ENCODE assay signal across 23 cellular contexts in genomic region chrX:39459204-39459603, GRCh38.
DNase-seq lines count a peak whose midpoint lies in the region; ATAC-seq, FAIRE-seq and TF ChIP-seq lines count a peak whose summit lies in the region.
"Had no signal": no experiment of that assay in that cellular context is flagged by ENCODE, and none has a peak within 500 bp of the region (broad histone marks: within the 10 kb centered on the region; RNA-seq: fewer than 3 reads in every experiment).

No MANE protein-coding gene starts in this region.

- H3K36me3 Mint-ChIP-seq in nephron (ENCODE audit: low read depth): no peaks in the 10 kb centered on the region
- H3K36me3 Mint-ChIP-seq: CD14-positive monocyte; CD8-positive, alpha-beta memory T cell had no signal

- no peaks in the 10 kb centered on the region for H3K4me1 ChIP-seq in liver (ENCODE audit: control insufficient read depth in 4 of 4, insufficient read depth in 4 of 4, low read length in 3 of 4)
- no peaks in the 10 kb centered on the region for H3K4me1 ChIP-seq in HepG2 (ENCODE audit: insufficient read depth, low read length)
- H3K4me1 ChIP-seq in HAP-1: no peaks in the 10 kb centered on the region
- H3K4me1 ChIP-seq: A549, BE2C had no signal

- no peaks in the 10 kb centered on the region for H3K27me3 ChIP-seq in liver (ENCODE audit: control insufficient read depth in 4 of 4, insufficient read depth in 4 of 4, low read length in 3 of 4)
- H3K27me3 ChIP-seq in HepG2 (ENCODE audit: control insufficient read depth in 1 of 2, insufficient read depth in 2 of 2, low read length in 2 of 2): no peaks in the 10 kb centered on the region
- no peaks in the 10 kb centered on the region for H3K27me3 ChIP-seq in HAP-1 (ENCODE audit: low read depth)
- H3K27me3 ChIP-seq: BE2C; BLaER1 treated with 17β-estradiol and CSF1 and Interleukin-3, amounts not matched to agents 10 nM and 100 nM had no signal

- peaks cover 69% of the 10 kb centered on the region for H3K4me1 Mint-ChIP-seq in nephron
- H3K4me1 Mint-ChIP-seq: CD14-positive monocyte; CD8-positive, alpha-beta memory T cell had no signal

- H3K4me2 ChIP-seq in HepG2 (ENCODE audit: low read depth, low read length): no peak overlapping the region
- H3K4me2 ChIP-seq: A549; BLaER1 treated with 17β-estradiol and CSF1 and Interleukin-3, amounts not matched to agents 10 nM and 100 nM had no signal

- no peaks in the 10 kb centered on the region for H3K79me2 ChIP-seq in HepG2 (ENCODE audit: insufficient read depth, low read length)

- ATAC-seq in HepG2: no peak
- peak; percentile 54 for ATAC-seq in left colon
- ATAC-seq: A549 had no signal

- H3K4me3 Mint-ChIP-seq in nephron: no peak overlapping the region
- H3K4me3 Mint-ChIP-seq: CD14-positive monocyte; CD4-positive, alpha-beta T cell; CD8-positive, alpha-beta memory T cell had no signal

- peaks cover 6% of the 10 kb centered on the region for H3K9me3 Mint-ChIP-seq in nephron
- H3K9me3 Mint-ChIP-seq: CD4-positive, alpha-beta T cell had no signal

- peak; percentile 29 to 57 for TF ChIP-seq RAD21 in liver (IDR thresholded peaks at IDR 0.05)
- no peak for TF ChIP-seq RAD21 in HepG2 (CRISPR knock-in tag; IDR thresholded peaks at IDR 0.05)

- intact Hi-C loops in HepG2 (cut with micrococcal nuclease; ENCODE audit: unreplicated experiment): no loop called here
- intact Hi-C loops in left colon (cut with DNase I, micrococcal nuclease): no loop called here

- TF ChIP-seq POLR2A in HepG2 (IDR thresholded peaks at IDR 0.05; ENCODE audit: insufficient read depth in 1 of 2, low read depth in 2 of 2, low read length in 2 of 2): no peak

- TF ChIP-seq CTCF in liver (IDR thresholded peaks at IDR 0.05; ENCODE audit: low read depth, low read length, missing input control): no peak
- no peak for TF ChIP-seq CTCF in HepG2 (CRISPR knock-in tag; IDR thresholded peaks at IDR 0.05)
- TF ChIP-seq CTCF in nephron (IDR thresholded peaks at IDR 0.05; ENCODE audit: unreplicated experiment in 3 of 3): no peak

- BruUV-seq in HepG2 (replicated peaks; lab: Mats Ljungman, UMichigan): no TSS peak

- H3K27ac ChIP-seq in liver (ENCODE audit: low read depth in 1 of 2, low read length in 2 of 2) (no peak overlapping the region), HepG2 (ENCODE audit: extremely low read length, insufficient read depth, low read length) (no peak overlapping the region)
- H3K27ac ChIP-seq: A549; BLaER1 treated with 17β-estradiol and CSF1 and Interleukin-3, amounts not matched to agents 10 nM and 100 nM had no signal

- TF ChIP-seq EP300 in HepG2 (IDR thresholded peaks at IDR 0.05; ENCODE audit: low read depth in 2 of 2, low read length in 2 of 2) (no peak), HepG2 (CRISPR knock-in tag; IDR thresholded peaks at IDR 0.05; ENCODE audit: borderline replicate concordance) (no peak)

- H3K36me3 ChIP-seq in liver (ENCODE audit: control insufficient read depth in 4 of 4, insufficient read depth in 3 of 4, low read depth in 1 of 4, low read length in 3 of 4): no peaks in the 10 kb centered on the region
- H3K36me3 ChIP-seq in HepG2 (replicated peaks in 1 of 2; ENCODE audit: control insufficient read depth in 1 of 2, insufficient read depth in 2 of 2, low read length in 2 of 2): no peaks in the 10 kb centered on the region
- no peaks in the 10 kb centered on the region for H3K36me3 ChIP-seq in HAP-1 (replicated peaks)
- H3K36me3 ChIP-seq: BE2C; BLaER1 treated with 17β-estradiol and CSF1 and Interleukin-3, amounts not matched to agents 10 nM and 100 nM had no signal

- POLR2A ChIA-PET in HepG2 (lab: Yijun Ruan, JAX): no interaction called here

- WGBS in liver: 47% methylated on average over 5 of the region's 5 CpGs
- WGBS in HepG2 (ENCODE audit: low lambda C conversion rate): 0% methylated on average over 4 of the region's 5 CpGs

- H2AFZ ChIP-seq in HepG2 (ENCODE audit: low read length): no peak overlapping the region

- no peaks in the 10 kb centered on the region for H3K9me3 ChIP-seq in liver (ENCODE audit: control insufficient read depth in 4 of 4, low read length in 3 of 4)
- H3K9me3 ChIP-seq in HepG2 (ENCODE audit: low read length): no peaks in the 10 kb centered on the region
- H3K9me3 ChIP-seq in HAP-1: no peaks in the 10 kb centered on the region
- H3K9me3 ChIP-seq: BE2C had no signal

- DNase-seq in HepG2 (ENCODE audit: low spot score) (no peak), left colon (no peak), NCI-H1417 treated with DMSO at 0.1 percent for 48 hours (lab: John Stamatoyannopoulos, UW) (no peak), DMS53 (lab: John Stamatoyannopoulos, UW) (no peak), HAP-1 (ENCODE audit: low spot score in 2 of 2) (no peak)
- DNase-seq: 8988T; ACHN; AML-193; BE2C; CD4-positive, alpha-beta T cell; CD8-positive, alpha-beta memory T cell; DMS 273 treated with DMSO at 0.1 percent for 48 hours; GF-D8; GOT3; HCEC 1CT had no signal

- no peak overlapping the region for H3K4me3 ChIP-seq in liver (ENCODE audit: low read depth in 1 of 3, low read length in 3 of 3)
- no peak overlapping the region for H3K4me3 ChIP-seq in HepG2 (replicated peaks in 1 of 3; ENCODE audit: insufficient read depth in 1 of 3, low read depth in 2 of 3, low read length in 3 of 3)
- no peak overlapping the region for H3K4me3 ChIP-seq in HAP-1
- H3K4me3 ChIP-seq: A549; BLaER1 treated with 17β-estradiol and CSF1 and Interleukin-3, amounts not matched to agents 10 nM and 100 nM had no signal

- no peaks in the 10 kb centered on the region for H4K20me1 ChIP-seq in HepG2 (ENCODE audit: insufficient read depth, low read length)
- H4K20me1 ChIP-seq: BLaER1 treated with 17β-estradiol and CSF1 and Interleukin-3, amounts not matched to agents 10 nM and 100 nM had no signal

- CTCF ChIA-PET in HepG2 (lab: Yijun Ruan, JAX; ENCODE audit: low intra/inter-chr PET ratio, low total read pairs): no interaction called here

- H3K27ac Mint-ChIP-seq in nephron: peak overlapping the region; percentile 3 to 21 (median 18)
- H3K27ac Mint-ChIP-seq: CD14-positive monocyte; CD4-positive, alpha-beta T cell; CD8-positive, alpha-beta memory T cell had no signal

- no peak for FAIRE-seq in HepG2 (lab: Jason Lieb, UNC)
- FAIRE-seq: A549, D721Med, GM12892, H54 had no signal

- peaks cover 3% of the 10 kb centered on the region for H3K27me3 Mint-ChIP-seq in nephron (ENCODE audit: low read depth)
- H3K27me3 Mint-ChIP-seq: CD4-positive, alpha-beta T cell had no signal

- in situ Hi-C loops in HepG2 (cut with HindIII; ENCODE audit: extremely low pct_ligation_motif_present, low pct_unique_long_range_greater_than_20kb): loop anchor here (10.0 kb wide), 1 partner anchor 56 kb away; no protein-coding TSS in a partner anchor
- in situ Hi-C loops in HAP-1 (cut with MboI; ENCODE audit: low sequenced_read_pairs): no loop called here

- H3K9ac ChIP-seq in liver (ENCODE audit: low read depth in 1 of 2, low read length in 2 of 2): no peak overlapping the region
- H3K9ac ChIP-seq in HepG2 (ENCODE audit: insufficient read depth, low read depth, low read length): no peak overlapping the region
- H3K9ac ChIP-seq: BLaER1 treated with 17β-estradiol and CSF1 and Interleukin-3, amounts not matched to agents 10 nM and 100 nM had no signal

TF ChIP-seq in liver, 16 proteins besides CTCF, POLR2A, EP300 and RAD21 (continues in another document):
- TF ChIP-seq ATF3 (IDR thresholded peaks at IDR 0.05) (no peak), ZBTB33 (IDR thresholded peaks at IDR 0.05) (no peak), FOXA1 (IDR thresholded peaks at IDR 0.05) (peak; percentile 60), RXRA (IDR thresholded peaks at IDR 0.05) (peak in 1 of 2 donors; percentile 58)

TF ChIP-seq in HepG2, 621 proteins besides CTCF, POLR2A, EP300 and RAD21 (continues in another document):
- TF ChIP-seq ZBTB1 (CRISPR knock-in tag; IDR thresholded peaks at IDR 0.05; ENCODE audit: borderline replicate concordance) (no peak), TAF15 (IDR thresholded peaks at IDR 0.05; ENCODE audit: low read depth, low read length, poor library complexity, severe bottlenecking) (no peak), REST (IDR thresholded peaks at IDR 0.05; ENCODE audit: borderline replicate concordance in 1 of 2, low read depth in 1 of 2, low read length in 2 of 2) (no peak), NCOA2 (CRISPR knock-in tag; IDR thresholded peaks at IDR 0.05) (no peak), TERF1 (CRISPR knock-in tag; IDR thresholded peaks at IDR 0.05) (no peak), MEIS2 (CRISPR knock-in tag; IDR thresholded peaks at IDR 0.05) (no peak)
